ENCODE assay signal across 9 cellular contexts in genomic region chr1:117779364-117779763, GRCh38.
"Had no signal": no experiment of that assay in that cellular context is flagged by ENCODE, and none has a peak within 500 bp of the region (broad histone marks: within the 10 kb centered on the region; RNA-seq: fewer than 3 reads in every experiment).

No MANE protein-coding gene starts in this region.

- ATAC-seq: HCT116 had no signal

- H3K9me3 ChIP-seq: HAP-1 had no signal

- H3K4me1 Mint-ChIP-seq: IgD-negative memory B cell had no signal

- H3K36me3 ChIP-seq: HAP-1 had no signal

- H3K9ac ChIP-seq: GM23248 had no signal

- H3K4me3 ChIP-seq: GM23248, HAP-1 had no signal

- H3K9me3 Mint-ChIP-seq: HFFc6 had no signal

- H3K4me1 ChIP-seq: HAP-1 had no signal

- H3K27ac ChIP-seq: GM23248, HL-60 had no signal

- H3K27ac Mint-ChIP-seq: HFFc6 had no signal

- H2AFZ ChIP-seq: GM23248 had no signal

- DNase-seq: GM23248, GOT3, H7, HFFc6, KG1 had no signal

- H3K4me3 Mint-ChIP-seq: HFFc6, IgD-negative memory B cell had no signal
